Comparison of ENCODE assay signal across 17 cellular contexts in genomic region chr9:135704366-135704947, GRCh38. TPM values are rescaled to one million over a fixed set of nuclear protein-coding genes. Genes with fewer than 3 reads are reported as not detected.
"Had no signal": no experiment of that assay in that cellular context is flagged by ENCODE, and none has a peak within 500 bp of the region (broad histone marks: within the 10 kb centered on the region; RNA-seq: fewer than 3 reads in every experiment).

No MANE protein-coding gene starts in this region.

- H3K9me3 ChIP-seq: tibial artery, uterus had no signal

- DNase-seq: activated naive CD4-positive, alpha-beta T cell; aorta; effector memory CD8-positive, alpha-beta T cell; stimulated activated CD4-positive, alpha-beta T cell treated with anti-CD3 and anti-CD28 coated beads, Interleukin-2, amount 100 ng/mL, for 48 hours; stimulated activated naive B cell treated with anti-CD40 and anti-IgM and Interleukin-4, amounts not matched to agents 10 μg/mL and 1 μg/mL and 100 μg/mL, for 72 hours; SW 1271; tibial artery; uterus had no signal

- H3K27ac ChIP-seq: epithelial cell of prostate, tibial artery, uterus had no signal

- H3K36me3 ChIP-seq: tibial artery, uterus had no signal

- H3K4me3 ChIP-seq: tibial artery, uterus had no signal

- ATAC-seq: activated CD4-positive, CD25-positive, alpha-beta regulatory T cell treated with anti-CD3 and anti-CD28 coated beads, Interleukin-2, amount 50 U/mL, for 24 hours; effector memory CD8-positive, alpha-beta T cell; stimulated activated naive B cell treated with anti-CD40 and anti-IgM and Interleukin-4, amounts not matched to agents 10 μg/mL and 1 μg/mL and 100 μg/mL, for 72 hours had no signal

RNA-seq across cellular contexts. Expression of gene KCNT1, which starts 2.5 kb away (rescaled TPM):
- total RNA-seq: activated CD8-positive, alpha-beta memory T cell treated with anti-CD3 and anti-CD28 coated beads for 36 hours; fibroblast of lung; T-helper 2 cell treated with Interferon-gamma antibody and Interleukin-4, amounts not matched to agents 100 ng/mL and 5 ng/mL, for 36 hours had no signal
- polyA plus RNA-seq: aorta, fibroblast of lung had no signal

RNA-seq across cellular contexts. Expression of gene SOHLH1, which starts 5.2 kb away (rescaled TPM):
- total RNA-seq: activated CD8-positive, alpha-beta memory T cell treated with anti-CD3 and anti-CD28 coated beads for 36 hours; aorta; cerebellum; fibroblast of lung; frontal cortex; omental fat pad; pulmonary artery endothelial cell; T-helper 2 cell treated with Interferon-gamma antibody and Interleukin-4, amounts not matched to agents 100 ng/mL and 5 ng/mL, for 36 hours; uterus had no signal
- polyA plus RNA-seq: aorta, fibroblast of lung had no signal

RNA-seq across cellular contexts. Expression of gene LCN9, which starts 41.3 kb away (rescaled TPM):
- total RNA-seq: activated CD8-positive, alpha-beta memory T cell treated with anti-CD3 and anti-CD28 coated beads for 36 hours; aorta; cerebellum; fibroblast of lung; frontal cortex; pulmonary artery endothelial cell; T-helper 2 cell treated with Interferon-gamma antibody and Interleukin-4, amounts not matched to agents 100 ng/mL and 5 ng/mL, for 36 hours; uterus had no signal
- polyA plus RNA-seq: aorta, fibroblast of lung had no signal
